In genomic region chr9:71766663-71767062, GRCh38 we compare ENCODE assay signal across 1 cellular context.
TF ChIP-seq lines count a peak whose summit lies in the region.

No MANE protein-coding gene starts in this region.

TF ChIP-seq in HepG2, 621 proteins besides CTCF, POLR2A, EP300 and RAD21 (continued from another document and continues in another):
- TF ChIP-seq PAXIP1 (CRISPR knock-in tag; conservative IDR thresholded peaks at IDR 0.05), result 0 out of 2 replicates have a peak, but pooled peaks have one; percentile 21
- no peak for TF ChIP-seq FOXP1 (IDR thresholded peaks at IDR 0.05)
- peak; percentile 54; the same call in 1 of the 2 replicates for TF ChIP-seq FOXP1 (CRISPR knock-in tag; IDR thresholded peaks at IDR 0.05)
- peak; percentile 30; the same call in 1 of the 2 replicates for TF ChIP-seq TAF1 (CRISPR knock-in tag; IDR thresholded peaks at IDR 0.05)
- TF ChIP-seq, protein P1, sequence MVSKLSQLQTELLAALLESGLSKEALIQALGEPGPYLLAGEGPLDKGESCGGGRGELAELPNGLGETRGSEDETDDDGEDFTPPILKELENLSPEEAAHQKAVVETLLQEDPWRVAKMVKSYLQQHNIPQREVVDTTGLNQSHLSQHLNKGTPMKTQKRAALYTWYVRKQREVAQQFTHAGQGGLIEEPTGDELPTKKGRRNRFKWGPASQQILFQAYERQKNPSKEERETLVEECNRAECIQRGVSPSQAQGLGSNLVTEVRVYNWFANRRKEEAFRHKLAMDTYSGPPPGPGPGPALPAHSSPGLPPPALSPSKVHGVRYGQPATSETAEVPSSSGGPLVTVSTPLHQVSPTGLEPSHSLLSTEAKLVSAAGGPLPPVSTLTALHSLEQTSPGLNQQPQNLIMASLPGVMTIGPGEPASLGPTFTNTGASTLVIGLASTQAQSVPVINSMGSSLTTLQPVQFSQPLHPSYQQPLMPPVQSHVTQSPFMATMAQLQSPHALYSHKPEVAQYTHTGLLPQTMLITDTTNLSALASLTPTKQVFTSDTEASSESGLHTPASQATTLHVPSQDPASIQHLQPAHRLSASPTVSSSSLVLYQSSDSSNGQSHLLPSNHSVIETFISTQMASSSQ (IDR thresholded peaks at IDR 0.05; ENCODE audit: low read depth), result peak; percentile 30; the same call in 1 of the 2 replicates
- TF ChIP-seq, protein P1 (CRISPR knock-in tag; IDR thresholded peaks at IDR 0.05; ENCODE audit: borderline replicate concordance), result no peak; the same call in 1 of the 2 replicates
- TF ChIP-seq ZNF296 (CRISPR knock-in tag; conservative IDR thresholded peaks at IDR 0.05), result no peak
- 0 out of 2 replicates have a peak, but pooled peaks have one; percentile 33 for TF ChIP-seq TBX2 (CRISPR knock-in tag; IDR thresholded peaks at IDR 0.05; ENCODE audit: borderline replicate concordance)
- peak; percentile 75; the same call in 1 of the 2 replicates for TF ChIP-seq FOXP4 (CRISPR knock-in tag; IDR thresholded peaks at IDR 0.05)
- TF ChIP-seq JUNB (CRISPR knock-in tag; IDR thresholded peaks at IDR 0.05; ENCODE audit: borderline replicate concordance), result peak; percentile 22; the same call in 1 of the 2 replicates
- TF ChIP-seq MED1 (CRISPR knock-in tag; IDR thresholded peaks at IDR 0.05), result peak; percentile 32; the same call in 1 of the 2 replicates
- TF ChIP-seq SIN3A (IDR thresholded peaks at IDR 0.05; ENCODE audit: borderline replicate concordance, low read depth, low read length), result 0 out of 2 replicates have a peak, but pooled peaks have one; percentile 30
- no peak for TF ChIP-seq GATAD1 (CRISPR knock-in tag; IDR thresholded peaks at IDR 0.05)
- TF ChIP-seq ERF (CRISPR knock-in tag; IDR thresholded peaks at IDR 0.05), result peak; percentile 32; the same call in 1 of the 2 replicates
- TF ChIP-seq PRMT3 (CRISPR knock-in tag; IDR thresholded peaks at IDR 0.05; ENCODE audit: borderline replicate concordance, low read depth), result no peak
- TF ChIP-seq MIXL1 (CRISPR knock-in tag; IDR thresholded peaks at IDR 0.05), result 0 out of 2 replicates have a peak, but pooled peaks have one; percentile 20
- TF ChIP-seq NCOA2 (CRISPR knock-in tag; IDR thresholded peaks at IDR 0.05), result peak; percentile 68; the same call in 1 of the 2 replicates
- TF ChIP-seq RCOR2 (CRISPR knock-in tag; IDR thresholded peaks at IDR 0.05), result peak; percentile 52; the same call in 1 of the 2 replicates
- peak; percentile 64 for TF ChIP-seq HDAC2 (CRISPR knock-in tag; IDR thresholded peaks at IDR 0.05)
- TF ChIP-seq NFYC (CRISPR knock-in tag; IDR thresholded peaks at IDR 0.05), result no peak
- TF ChIP-seq, protein P2, sequence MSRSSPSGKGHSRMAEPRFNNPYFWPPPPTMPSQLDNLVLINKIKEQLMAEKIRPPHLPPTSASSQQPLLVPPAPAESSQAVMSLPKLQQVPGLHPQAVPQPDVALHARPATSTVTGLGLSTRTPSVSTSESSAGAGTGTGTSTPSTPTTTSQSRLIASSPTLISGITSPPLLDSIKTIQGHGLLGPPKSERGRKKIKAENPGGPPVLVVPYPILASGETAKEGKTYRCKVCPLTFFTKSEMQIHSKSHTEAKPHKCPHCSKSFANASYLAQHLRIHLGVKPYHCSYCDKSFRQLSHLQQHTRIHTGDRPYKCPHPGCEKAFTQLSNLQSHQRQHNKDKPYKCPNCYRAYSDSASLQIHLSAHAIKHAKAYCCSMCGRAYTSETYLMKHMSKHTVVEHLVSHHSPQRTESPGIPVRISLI (CRISPR knock-in tag; IDR thresholded peaks at IDR 0.05; ENCODE audit: borderline replicate concordance), result peak; percentile 60; the same call in 1 of the 2 replicates
- TF ChIP-seq HOXA5 (CRISPR knock-in tag; IDR thresholded peaks at IDR 0.05), result no peak
- TF ChIP-seq ZNF451 (CRISPR knock-in tag; IDR thresholded peaks at IDR 0.05), result no peak
- no peak for TF ChIP-seq FOXA1 (IDR thresholded peaks at IDR 0.05)
- TF ChIP-seq FOXA1 (CRISPR knock-in tag; IDR thresholded peaks at IDR 0.05), result peak; percentile 71
- TF ChIP-seq ZNF549 (CRISPR knock-in tag; IDR thresholded peaks at IDR 0.05), result 0 out of 2 replicates have a peak, but pooled peaks have one; percentile 13
- peak; percentile 70 for TF ChIP-seq ETV5 (CRISPR knock-in tag; IDR thresholded peaks at IDR 0.05; ENCODE audit: borderline replicate concordance)
- TF ChIP-seq, protein P3, sequence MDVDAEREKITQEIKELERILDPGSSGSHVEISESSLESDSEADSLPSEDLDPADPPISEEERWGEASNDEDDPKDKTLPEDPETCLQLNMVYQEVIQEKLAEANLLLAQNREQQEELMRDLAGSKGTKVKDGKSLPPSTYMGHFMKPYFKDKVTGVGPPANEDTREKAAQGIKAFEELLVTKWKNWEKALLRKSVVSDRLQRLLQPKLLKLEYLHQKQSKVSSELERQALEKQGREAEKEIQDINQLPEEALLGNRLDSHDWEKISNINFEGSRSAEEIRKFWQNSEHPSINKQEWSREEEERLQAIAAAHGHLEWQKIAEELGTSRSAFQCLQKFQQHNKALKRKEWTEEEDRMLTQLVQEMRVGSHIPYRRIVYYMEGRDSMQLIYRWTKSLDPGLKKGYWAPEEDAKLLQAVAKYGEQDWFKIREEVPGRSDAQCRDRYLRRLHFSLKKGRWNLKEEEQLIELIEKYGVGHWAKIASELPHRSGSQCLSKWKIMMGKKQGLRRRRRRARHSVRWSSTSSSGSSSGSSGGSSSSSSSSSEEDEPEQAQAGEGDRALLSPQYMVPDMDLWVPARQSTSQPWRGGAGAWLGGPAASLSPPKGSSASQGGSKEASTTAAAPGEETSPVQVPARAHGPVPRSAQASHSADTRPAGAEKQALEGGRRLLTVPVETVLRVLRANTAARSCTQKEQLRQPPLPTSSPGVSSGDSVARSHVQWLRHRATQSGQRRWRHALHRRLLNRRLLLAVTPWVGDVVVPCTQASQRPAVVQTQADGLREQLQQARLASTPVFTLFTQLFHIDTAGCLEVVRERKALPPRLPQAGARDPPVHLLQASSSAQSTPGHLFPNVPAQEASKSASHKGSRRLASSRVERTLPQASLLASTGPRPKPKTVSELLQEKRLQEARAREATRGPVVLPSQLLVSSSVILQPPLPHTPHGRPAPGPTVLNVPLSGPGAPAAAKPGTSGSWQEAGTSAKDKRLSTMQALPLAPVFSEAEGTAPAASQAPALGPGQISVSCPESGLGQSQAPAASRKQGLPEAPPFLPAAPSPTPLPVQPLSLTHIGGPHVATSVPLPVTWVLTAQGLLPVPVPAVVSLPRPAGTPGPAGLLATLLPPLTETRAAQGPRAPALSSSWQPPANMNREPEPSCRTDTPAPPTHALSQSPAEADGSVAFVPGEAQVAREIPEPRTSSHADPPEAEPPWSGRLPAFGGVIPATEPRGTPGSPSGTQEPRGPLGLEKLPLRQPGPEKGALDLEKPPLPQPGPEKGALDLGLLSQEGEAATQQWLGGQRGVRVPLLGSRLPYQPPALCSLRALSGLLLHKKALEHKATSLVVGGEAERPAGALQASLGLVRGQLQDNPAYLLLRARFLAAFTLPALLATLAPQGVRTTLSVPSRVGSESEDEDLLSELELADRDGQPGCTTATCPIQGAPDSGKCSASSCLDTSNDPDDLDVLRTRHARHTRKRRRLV (CRISPR knock-in tag; IDR thresholded peaks at IDR 0.05), result no peak
- TF ChIP-seq SOX13 (IDR thresholded peaks at IDR 0.05), result 0 out of 2 replicates have a peak, but pooled peaks have one; percentile 15
- TF ChIP-seq SOX13 (CRISPR knock-in tag; conservative IDR thresholded peaks at IDR 0.05 in 1 of 2, IDR thresholded peaks at IDR 0.05 in 1 of 2), result peak in 1 of 2 experiments; percentile 76; a peak in 2 of 4 replicates
- TF ChIP-seq, protein P4, sequence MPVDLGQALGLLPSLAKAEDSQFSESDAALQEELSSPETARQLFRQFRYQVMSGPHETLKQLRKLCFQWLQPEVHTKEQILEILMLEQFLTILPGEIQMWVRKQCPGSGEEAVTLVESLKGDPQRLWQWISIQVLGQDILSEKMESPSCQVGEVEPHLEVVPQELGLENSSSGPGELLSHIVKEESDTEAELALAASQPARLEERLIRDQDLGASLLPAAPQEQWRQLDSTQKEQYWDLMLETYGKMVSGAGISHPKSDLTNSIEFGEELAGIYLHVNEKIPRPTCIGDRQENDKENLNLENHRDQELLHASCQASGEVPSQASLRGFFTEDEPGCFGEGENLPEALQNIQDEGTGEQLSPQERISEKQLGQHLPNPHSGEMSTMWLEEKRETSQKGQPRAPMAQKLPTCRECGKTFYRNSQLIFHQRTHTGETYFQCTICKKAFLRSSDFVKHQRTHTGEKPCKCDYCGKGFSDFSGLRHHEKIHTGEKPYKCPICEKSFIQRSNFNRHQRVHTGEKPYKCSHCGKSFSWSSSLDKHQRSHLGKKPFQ (CRISPR knock-in tag; IDR thresholded peaks at IDR 0.05; ENCODE audit: insufficient replicate concordance), result peak; percentile 68
- TF ChIP-seq ZNF598 (CRISPR knock-in tag; IDR thresholded peaks at IDR 0.05; ENCODE audit: borderline replicate concordance), result no peak
- TF ChIP-seq, protein P5, sequence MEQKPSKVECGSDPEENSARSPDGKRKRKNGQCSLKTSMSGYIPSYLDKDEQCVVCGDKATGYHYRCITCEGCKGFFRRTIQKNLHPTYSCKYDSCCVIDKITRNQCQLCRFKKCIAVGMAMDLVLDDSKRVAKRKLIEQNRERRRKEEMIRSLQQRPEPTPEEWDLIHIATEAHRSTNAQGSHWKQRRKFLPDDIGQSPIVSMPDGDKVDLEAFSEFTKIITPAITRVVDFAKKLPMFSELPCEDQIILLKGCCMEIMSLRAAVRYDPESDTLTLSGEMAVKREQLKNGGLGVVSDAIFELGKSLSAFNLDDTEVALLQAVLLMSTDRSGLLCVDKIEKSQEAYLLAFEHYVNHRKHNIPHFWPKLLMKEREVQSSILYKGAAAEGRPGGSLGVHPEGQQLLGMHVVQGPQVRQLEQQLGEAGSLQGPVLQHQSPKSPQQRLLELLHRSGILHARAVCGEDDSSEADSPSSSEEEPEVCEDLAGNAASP (CRISPR knock-in tag; IDR thresholded peaks at IDR 0.05; ENCODE audit: borderline replicate concordance), result 0 out of 2 replicates have a peak, but pooled peaks have one; percentile 15
- TF ChIP-seq SOX6 (IDR thresholded peaks at IDR 0.05), result no peak
- TF ChIP-seq SOX6 (CRISPR knock-in tag; IDR thresholded peaks at IDR 0.05), result no peak; the same call in 1 of the 2 replicates
- no peak for TF ChIP-seq SMAD1 (CRISPR knock-in tag; IDR thresholded peaks at IDR 0.05; ENCODE audit: borderline replicate concordance, low read depth)
- peak; percentile 39 for TF ChIP-seq TCF7 (IDR thresholded peaks at IDR 0.05; ENCODE audit: low read depth)
- TF ChIP-seq TSC22D2 (CRISPR knock-in tag; IDR thresholded peaks at IDR 0.05; ENCODE audit: borderline replicate concordance), result 0 out of 2 replicates have a peak, but pooled peaks have one; percentile 45
- TF ChIP-seq FOSL2 (CRISPR knock-in tag; IDR thresholded peaks at IDR 0.05), result peak; percentile 79
- TF ChIP-seq ELF1 (CRISPR knock-in tag; IDR thresholded peaks at IDR 0.05), result peak; percentile 19; the same call in 1 of the 2 replicates
- peak in 1 of 2 experiments; percentile 38; a peak in 1 of 4 replicates for TF ChIP-seq KLF16 (CRISPR knock-in tag; IDR thresholded peaks at IDR 0.05)
- TF ChIP-seq ZNF777 (CRISPR knock-in tag; IDR thresholded peaks at IDR 0.05), result no peak
- TF ChIP-seq ZNF792 (CRISPR knock-in tag; IDR thresholded peaks at IDR 0.05), result peak; percentile 68; the same call in 1 of the 2 replicates
- TF ChIP-seq ZNF331 (CRISPR knock-in tag; IDR thresholded peaks at IDR 0.05), result peak; percentile 56; the same call in 1 of the 2 replicates
